Comparison of ENCODE assay signal across 9 cellular contexts in genomic region chr10:73780966-73781365, GRCh38.
DNase-seq lines count a peak whose midpoint lies in the region; TF ChIP-seq lines count a peak whose summit lies in the region.
"Had no signal": no experiment of that assay in that cellular context is flagged by ENCODE, and none has a peak within 500 bp of the region (broad histone marks: within the 10 kb centered on the region; RNA-seq: fewer than 3 reads in every experiment).

No MANE protein-coding gene starts in this region.

- peak overlapping the region; percentile 82 to 93 (median 89); a peak in 19 of 22 replicates for H3K27ac ChIP-seq in BLaER1 treated with 17β-estradiol and CSF1 and Interleukin-3, amounts not matched to agents 10 nM and 100 nM
- no peak overlapping the region for H3K27ac ChIP-seq in MM.1S (ENCODE audit: low read length)
- H3K27ac ChIP-seq in duodenal mucosa (ENCODE audit: low read depth, low read length) = no peak overlapping the region

- peaks cover 0 to 64% (median 10%) of the 10 kb centered on the region in 11 experiments; a peak in 14 of 22 replicates for H4K20me1 ChIP-seq in BLaER1 treated with 17β-estradiol and CSF1 and Interleukin-3, amounts not matched to agents 10 nM and 100 nM
- no peaks in the 10 kb centered on the region for H4K20me1 ChIP-seq in MM.1S (ENCODE audit: insufficient read depth, low read length)

- no peaks in the 10 kb centered on the region for H3K27me3 Mint-ChIP-seq in nephron progenitor cell (ENCODE audit: low read depth, poor library complexity)

- H3K4me1 ChIP-seq in BLaER1 treated with 17β-estradiol and CSF1 and Interleukin-3, amounts not matched to agents 10 nM and 100 nM = peaks cover 56 to 78% (median 69%) of the 10 kb centered on the region in 10 experiments
- H3K4me1 ChIP-seq in MM.1S (ENCODE audit: low read length) = peaks cover 15% of the 10 kb centered on the region
- H3K4me1 ChIP-seq in duodenal mucosa (ENCODE audit: control insufficient read depth in 1 of 2, insufficient read depth in 2 of 2, low read length in 2 of 2) = peaks cover 26 to 32% of the 10 kb centered on the region in 2 donors

- peak overlapping the region; percentile 87 to 94 (median 92) for H3K9ac ChIP-seq in BLaER1 treated with 17β-estradiol and CSF1 and Interleukin-3, amounts not matched to agents 10 nM and 100 nM
- H3K9ac ChIP-seq in MM.1S (ENCODE audit: low read length) = peak overlapping the region; percentile 82; the same call in 1 of the 2 replicates
- H3K9ac ChIP-seq in duodenal mucosa (ENCODE audit: low read depth in 1 of 2, low read length in 2 of 2) = peak overlapping the region; percentile 87 to 95

- H3K9me2 ChIP-seq in MM.1S (replicated peaks; ENCODE audit: insufficient read depth, low read length) = no peaks in the 10 kb centered on the region

- no peaks in the 10 kb centered on the region for H3K9me3 ChIP-seq in BLaER1 treated with 17β-estradiol and CSF1 and Interleukin-3, amounts not matched to agents 10 nM and 100 nM (replicated peaks in 1 of 11)
- H3K9me3 ChIP-seq in MM.1S (replicated peaks; ENCODE audit: insufficient read depth, low read length) (no peaks in the 10 kb centered on the region), duodenal mucosa (ENCODE audit: control insufficient read depth in 1 of 2, low read length in 2 of 2) (no peaks in the 10 kb centered on the region)

- TF ChIP-seq CTCF in MM.1S (IDR thresholded peaks at IDR 0.05; ENCODE audit: low read length) = no peak
- TF ChIP-seq CTCF in nephron progenitor cell (IDR thresholded peaks at IDR 0.05) = no peak

- H3K27ac Mint-ChIP-seq in nephron progenitor cell = peak overlapping the region; percentile 52

- peak overlapping the region; percentile 100 for H3K4me3 Mint-ChIP-seq in nephron progenitor cell

- H3K27me3 ChIP-seq in BLaER1 treated with 17β-estradiol and CSF1 and Interleukin-3, amounts not matched to agents 10 nM and 100 nM = no peaks in the 10 kb centered on the region
- H3K27me3 ChIP-seq in MM.1S (replicated peaks; ENCODE audit: insufficient read depth, low read length) = no peaks in the 10 kb centered on the region
- H3K27me3 ChIP-seq in duodenal mucosa (ENCODE audit: control insufficient read depth in 1 of 2, insufficient read depth in 2 of 2, low read length in 2 of 2) = no peaks in the 10 kb centered on the region

- DNase-seq in MM.1S = peak; percentile 49
- no peak for DNase-seq in nephron progenitor cell
- DNase-seq in inferior parietal cortex (ENCODE audit: extremely low spot score) = no peak
- no peak for DNase-seq in NOMO-1 treated with dmso at 0.1 percent for 144 hours (lab: John Stamatoyannopoulos, UW; ENCODE audit: unreplicated experiment)
- no peak for DNase-seq in central memory CD4-positive, alpha-beta T cell
- DNase-seq in NCI-H2171 treated with DMSO at 0.1 percent for 48 hours (lab: John Stamatoyannopoulos, UW) = no peak
- DNase-seq: activated CD4-positive, alpha-beta T cell treated with anti-CD3 and anti-CD28 coated beads for 4 hours had no signal

- H2AFZ ChIP-seq in MM.1S (ENCODE audit: low read length) = no peak overlapping the region

- H3K36me3 ChIP-seq in BLaER1 treated with 17β-estradiol and CSF1 and Interleukin-3, amounts not matched to agents 10 nM and 100 nM = peaks cover 37 to 55% (median 45%) of the 10 kb centered on the region in 11 experiments
- H3K36me3 ChIP-seq in MM.1S (replicated peaks; ENCODE audit: insufficient read depth, low read length) = no peaks in the 10 kb centered on the region
- H3K36me3 ChIP-seq in duodenal mucosa (ENCODE audit: control insufficient read depth in 1 of 2, insufficient read depth in 2 of 2, low read length in 2 of 2) = peaks cover 0 to 13% of the 10 kb centered on the region in 2 donors

- peak overlapping the region; percentile 71 to 92 (median 86) for H3K4me3 ChIP-seq in BLaER1 treated with 17β-estradiol and CSF1 and Interleukin-3, amounts not matched to agents 10 nM and 100 nM
- H3K4me3 ChIP-seq in MM.1S (ENCODE audit: low read length) = peak overlapping the region; percentile 95
- peak overlapping the region; percentile 93 to 96 for H3K4me3 ChIP-seq in duodenal mucosa (ENCODE audit: low read depth in 1 of 2, low read length in 2 of 2)

- H3K36me3 Mint-ChIP-seq in nephron progenitor cell (ENCODE audit: low read depth) = peaks cover 23% of the 10 kb centered on the region

- no peaks in the 10 kb centered on the region for H3K9me3 Mint-ChIP-seq in nephron progenitor cell

- peak overlapping the region; percentile 90 to 98 (median 96) for H3K4me2 ChIP-seq in BLaER1 treated with 17β-estradiol and CSF1 and Interleukin-3, amounts not matched to agents 10 nM and 100 nM
- H3K4me2 ChIP-seq in MM.1S (ENCODE audit: low read depth, low read length) = peak overlapping the region; percentile 96

- H3K79me2 ChIP-seq in MM.1S (ENCODE audit: low read length) = peaks cover 60% of the 10 kb centered on the region

- H3F3A ChIP-seq in MM.1S (ENCODE audit: insufficient read depth, low read length) = no peaks in the 10 kb centered on the region

- H3K4me1 Mint-ChIP-seq in nephron progenitor cell = peaks cover 52% of the 10 kb centered on the region

Comparison
In these comparisons a context has a peak if more than half of its experiments do, and no peak if none do; other contexts are left out.
1. H3K27ac ChIP-seq: peak in BLaER1 treated with 17β-estradiol and CSF1 and Interleukin-3, amounts not matched to agents 10 nM and 100 nM (11 of 11); none in MM.1S (single experiment) and duodenal mucosa (single experiment).
2. Peak in every context shown above with its lines, with median percentiles within 50 percentile points of each other: H3K4me3 ChIP-seq and H3K9ac ChIP-seq.